In genomic region chr19:5786593-5787551, GRCh38 we compare ENCODE assay signal across 2 cellular contexts.
A peak's percentile ranks its signal among the peaks of the same experiment; 100 is the strongest.
TF ChIP-seq lines count a peak whose summit lies in the region.

No MANE protein-coding gene starts in this region.

TF ChIP-seq in HepG2, 621 proteins besides CTCF, POLR2A, EP300 and RAD21:
- TF ChIP-seq ISL2 (CRISPR knock-in tag; IDR thresholded peaks at IDR 0.05) (no peak), GATA4 (IDR thresholded peaks at IDR 0.05; ENCODE audit: borderline replicate concordance, low read depth) (no peak), RBFOX2 (IDR thresholded peaks at IDR 0.05; ENCODE audit: low read depth, low read length) (0 out of 2 replicates have a peak, but pooled peaks have one; percentile 38)
TF ChIP-seq in HepG2: peak in this region for 1.

TF ChIP-seq in K562, 482 proteins besides CTCF, POLR2A, EP300 and RAD21:
- TF ChIP-seq ZNF655 (CRISPR knock-in tag; IDR thresholded peaks at IDR 0.05) = no peak
- TF ChIP-seq POLR2G (IDR thresholded peaks at IDR 0.05; ENCODE audit: low read depth, low read length) = peak; percentile 2
- TF ChIP-seq ZBTB33 (CRISPR knock-in tag; IDR thresholded peaks at IDR 0.05) = peak; percentile 74; the same call in 1 of the 2 replicates
- peak; percentile 6 for TF ChIP-seq RBM22 (IDR thresholded peaks at IDR 0.05; ENCODE audit: low read depth, low read length, poor library complexity, severe bottlenecking)
- no peak for TF ChIP-seq CSDE1 (IDR thresholded peaks at IDR 0.05)
